In genomic region chr10:17428616-17429097, GRCh38 we compare ENCODE assay signal across 1 cellular context.
TF ChIP-seq lines count a peak whose summit lies in the region.

No MANE protein-coding gene starts in this region.

TF ChIP-seq in K562, 482 proteins besides CTCF, POLR2A, EP300 and RAD21 (continued from another document and continues in another):
- no peak for TF ChIP-seq ZNF609 (CRISPR knock-in tag; IDR thresholded peaks at IDR 0.05; ENCODE audit: borderline replicate concordance)
- TF ChIP-seq ARID3A (IDR thresholded peaks at IDR 0.05; ENCODE audit: borderline replicate concordance, low read depth, low read length): peak; percentile 97
- TF ChIP-seq DMBX1 (CRISPR knock-in tag; IDR thresholded peaks at IDR 0.05; ENCODE audit: borderline replicate concordance): peak; percentile 97
- TF ChIP-seq TCFL5 (CRISPR knock-in tag; conservative IDR thresholded peaks at IDR 0.05): no peak
- TF ChIP-seq ZMIZ1 (IDR thresholded peaks at IDR 0.05; ENCODE audit: low read depth in 2 of 2, low read length in 2 of 2): 0 out of 4 replicates have a peak, but pooled peaks of 1 of the 2 experiments have one; percentile 35
- peak; percentile 55; the same call in 1 of the 2 replicates for TF ChIP-seq HBP1 (CRISPR knock-in tag; IDR thresholded peaks at IDR 0.05)
- TF ChIP-seq L3MBTL2 (IDR thresholded peaks at IDR 0.05): peak; percentile 88
- peak; percentile 99 for TF ChIP-seq ZBTB9 (CRISPR knock-in tag; IDR thresholded peaks at IDR 0.05)
- TF ChIP-seq NR3C1 (CRISPR knock-in tag; IDR thresholded peaks at IDR 0.05): no peak
- no peak for TF ChIP-seq CEBPB (tag; IDR thresholded peaks at IDR 0.05)
- TF ChIP-seq RFX5 (IDR thresholded peaks at IDR 0.05; ENCODE audit: low read depth, low read length): no peak
- TF ChIP-seq ZNF263 (CRISPR knock-in tag; IDR thresholded peaks at IDR 0.05; ENCODE audit: borderline replicate concordance): no peak
- peak; percentile 64; the same call in 1 of the 2 replicates for TF ChIP-seq STAT5A (IDR thresholded peaks at IDR 0.05; ENCODE audit: borderline replicate concordance, low read length)
- TF ChIP-seq LARP7 (IDR thresholded peaks at IDR 0.05): peak; percentile 84; the same call in 1 of the 2 replicates
- no peak for TF ChIP-seq PATZ1 (CRISPR knock-in tag; IDR thresholded peaks at IDR 0.05; ENCODE audit: borderline replicate concordance)
- no peak for TF ChIP-seq MCM3 (IDR thresholded peaks at IDR 0.05)
- 0 out of 2 replicates have a peak, but pooled peaks have one; percentile 17 for TF ChIP-seq NFE2 (IDR thresholded peaks at IDR 0.05; ENCODE audit: low read depth)
- TF ChIP-seq C11orf30 (IDR thresholded peaks at IDR 0.05; ENCODE audit: low read depth): no peak
- peak; percentile 37; the same call in 1 of the 2 replicates for TF ChIP-seq THRA (IDR thresholded peaks at IDR 0.05)
- peak; percentile 27; the same call in 1 of the 2 replicates for TF ChIP-seq ZNF316 (IDR thresholded peaks at IDR 0.05)
- TF ChIP-seq MEIS2 (IDR thresholded peaks at IDR 0.05; ENCODE audit: partially characterized antibody): peak; percentile 93
- peak; percentile 48; the same call in 1 of the 2 replicates for TF ChIP-seq HEY1 (CRISPR knock-in tag; IDR thresholded peaks at IDR 0.05; ENCODE audit: borderline replicate concordance)
- TF ChIP-seq SMAD3 (CRISPR knock-in tag; conservative IDR thresholded peaks at IDR 0.05): peak; percentile 57; the same call in 1 of the 2 replicates
- TF ChIP-seq ZNF644 (tag; IDR thresholded peaks at IDR 0.05; ENCODE audit: low read depth): peak; percentile 91
- peak; percentile 68; the same call in 1 of the 2 replicates for TF ChIP-seq ZNF134 (CRISPR knock-in tag; conservative IDR thresholded peaks at IDR 0.05)
- TF ChIP-seq SRSF9 (IDR thresholded peaks at IDR 0.05; ENCODE audit: borderline replicate concordance, low read depth, low read length): no peak
- peak; percentile 71; the same call in 1 of the 2 replicates for TF ChIP-seq ZNF511 (CRISPR knock-in tag; IDR thresholded peaks at IDR 0.05)
- TF ChIP-seq MXD1 (CRISPR knock-in tag; IDR thresholded peaks at IDR 0.05; ENCODE audit: borderline replicate concordance, poor library complexity, severe bottlenecking): peak; percentile 58
- peak; percentile 89 for TF ChIP-seq NFRKB (IDR thresholded peaks at IDR 0.05; ENCODE audit: low read depth)
- TF ChIP-seq RERE (CRISPR knock-in tag; IDR thresholded peaks at IDR 0.05; ENCODE audit: borderline replicate concordance): no peak
- TF ChIP-seq TEAD2 (tag; IDR thresholded peaks at IDR 0.05): peak; percentile 82
- TF ChIP-seq ZNF133 (CRISPR knock-in tag; IDR thresholded peaks at IDR 0.05): no peak
- TF ChIP-seq BRD9 (IDR thresholded peaks at IDR 0.05; ENCODE audit: low read depth, partially characterized antibody): peak; percentile 96
